In the genomic region with DNA sequence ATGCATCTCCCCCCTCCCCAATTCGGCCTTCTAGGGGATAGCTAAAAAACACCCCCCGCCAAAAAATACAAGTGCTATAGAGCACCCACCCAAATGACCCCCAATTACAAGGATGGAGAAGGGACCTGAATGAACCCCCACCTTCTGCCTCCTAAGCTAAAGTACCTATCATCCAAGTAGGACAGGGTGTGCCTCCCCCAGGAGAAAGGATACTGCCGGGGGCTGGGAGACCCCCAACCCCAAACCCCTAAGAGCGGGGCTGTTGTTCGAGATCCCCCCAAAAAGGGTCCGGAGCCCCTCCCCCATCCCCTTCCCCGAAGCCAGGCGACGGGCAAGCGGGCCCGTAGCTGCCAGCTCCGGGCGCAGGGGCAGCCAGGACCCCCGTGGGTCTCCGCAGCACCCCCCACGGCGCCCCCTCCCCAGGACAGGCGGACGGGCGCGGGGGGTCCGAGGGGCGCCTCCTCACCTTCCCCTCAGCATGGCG, we compare ENCODE assay signal across 9 cellular contexts. TPM values are rescaled to one million over a fixed set of nuclear protein-coding genes. Genes with fewer than 3 reads are reported as not detected.
DNase-seq lines count a peak whose midpoint lies in the region; ATAC-seq, FAIRE-seq and TF ChIP-seq lines count a peak whose summit lies in the region.
"Had no signal": no experiment of that assay in that cellular context is flagged by ENCODE, and none has a peak within 500 bp of the region (broad histone marks: within the 10 kb centered on the region; RNA-seq: fewer than 3 reads in every experiment).

No MANE protein-coding gene starts in this region.

- peaks cover 49% of the 10 kb centered on the region for H3K79me2 ChIP-seq in astrocyte (ENCODE audit: insufficient read depth, low read length)

- peak; percentile 33 for DNase-seq in activated effector memory CD4-positive, alpha-beta T cell treated with Interleukin-2 at 50 U/mL for 16 hours
- DNase-seq in activated effector memory CD4-positive, alpha-beta T cell treated with anti-CD3 and anti-CD28 coated beads, Interleukin-2, amount 50 U/mL, for 16 hours = no peak
- DNase-seq in astrocyte (ENCODE audit: low read depth) (no peak), lower lobe of right lung (no peak), type B pancreatic cell (ENCODE audit: extremely low spot score, unreplicated experiment) (no peak), NCI-H146 treated with DMSO at 0.1 percent for 48 hours (lab: John Stamatoyannopoulos, UW; ENCODE audit: unreplicated experiment) (no peak), GM19238 (ENCODE audit: insufficient read length, low spot score) (no peak)

- FAIRE-seq in astrocyte (lab: Jason Lieb, UNC) = no peak
- FAIRE-seq: TTC549 had no signal

- H2AFZ ChIP-seq in astrocyte (ENCODE audit: low read depth, low read length) = no peak overlapping the region

- H4K20me1 ChIP-seq in astrocyte (ENCODE audit: insufficient read depth, low read length) = peaks cover 20% of the 10 kb centered on the region

- H3K27ac Mint-ChIP-seq in astrocyte (ENCODE audit: unreplicated experiment) (peak overlapping the region; percentile 98), type B pancreatic cell (peak overlapping the region; percentile 100)

- H3K9ac ChIP-seq in astrocyte (ENCODE audit: low read length) = peak overlapping the region; percentile 100

- peaks cover 41% of the 10 kb centered on the region for H3K4me1 ChIP-seq in astrocyte (ENCODE audit: insufficient read depth, low read length)
- H3K4me1 ChIP-seq in lower lobe of right lung = peaks cover 47% of the 10 kb centered on the region

- intact Hi-C loops in lower lobe of right lung (cut with DNase I) = no loop called here

- H3K27me3 ChIP-seq in astrocyte (ENCODE audit: insufficient read depth, low read length) (no peaks in the 10 kb centered on the region), lower lobe of right lung (ENCODE audit: low read depth) (no peaks in the 10 kb centered on the region)

- H3K4me2 ChIP-seq in astrocyte (ENCODE audit: low read length) = peak overlapping the region; percentile 98

- H3K9me3 ChIP-seq in astrocyte (ENCODE audit: insufficient read depth, low read depth, low read length) = no peaks in the 10 kb centered on the region
- H3K9me3 ChIP-seq in lower lobe of right lung = no peaks in the 10 kb centered on the region

- no peak for TF ChIP-seq CTCF in astrocyte (IDR thresholded peaks at IDR 0.05; ENCODE audit: insufficient read depth, low read depth, low read length)
- no peak for TF ChIP-seq CTCF in lower lobe of right lung (IDR thresholded peaks at IDR 0.05)
- TF ChIP-seq CTCF in type B pancreatic cell (conservative IDR thresholded peaks at IDR 0.05) = no peak

- peak overlapping the region; percentile 100 for H3K27ac ChIP-seq in astrocyte (ENCODE audit: low read depth, low read length)
- peak overlapping the region; percentile 100 for H3K27ac ChIP-seq in lower lobe of right lung

- H3K36me3 ChIP-seq in astrocyte (ENCODE audit: insufficient read depth, low read length) (no peaks in the 10 kb centered on the region), lower lobe of right lung (no peaks in the 10 kb centered on the region)

- H3K4me3 ChIP-seq in astrocyte (ENCODE audit: insufficient read depth, low read depth, low read length) (peak overlapping the region; percentile 90), lower lobe of right lung (peak overlapping the region; percentile 89)

- H3K4me3 Mint-ChIP-seq in astrocyte (ENCODE audit: unreplicated experiment) (peak overlapping the region; percentile 99), type B pancreatic cell (peak overlapping the region; percentile 95)

- no peaks in the 10 kb centered on the region for H3K27me3 Mint-ChIP-seq in astrocyte (ENCODE audit: low read depth, unreplicated experiment)
- peaks cover 6% of the 10 kb centered on the region for H3K27me3 Mint-ChIP-seq in type B pancreatic cell

- H3K4me1 Mint-ChIP-seq in astrocyte (ENCODE audit: low read depth, unreplicated experiment) (peaks cover 38% of the 10 kb centered on the region), type B pancreatic cell (ENCODE audit: unreplicated experiment) (peaks cover 44% of the 10 kb centered on the region)

- ATAC-seq in lower lobe of right lung (no peak), HG02970 (IDR thresholded peaks at IDR 0.05; ENCODE audit: low FRiP score, unreplicated experiment) (no peak)

- H3K36me3 Mint-ChIP-seq in astrocyte (ENCODE audit: low read depth, unreplicated experiment) = peaks cover 4% of the 10 kb centered on the region
- H3K36me3 Mint-ChIP-seq in type B pancreatic cell = peaks cover 18% of the 10 kb centered on the region

- H3K9me3 Mint-ChIP-seq in astrocyte (ENCODE audit: unreplicated experiment) = no peaks in the 10 kb centered on the region
- H3K9me3 Mint-ChIP-seq in type B pancreatic cell = no peaks in the 10 kb centered on the region

RNA-seq across cellular contexts. Expression of a gene that starts 1.9 kb away (rescaled TPM):
- total RNA-seq in astrocyte (36.6 and 42.3 TPM in 2 replicates), lower lobe of right lung (49.3 TPM), type B pancreatic cell (ENCODE audit: low replicate concordance) (59.9 and 71.4 TPM in 2 replicates)

RNA-seq across cellular contexts. Expression of a gene that starts 18.9 kb away (rescaled TPM):
- total RNA-seq in astrocyte (107 and 133 TPM in 2 replicates), lower lobe of right lung (49.9 TPM), type B pancreatic cell (ENCODE audit: low replicate concordance) (102 and 155 TPM in 2 replicates)
